In genomic region chr1:119827010-119827409, GRCh38 we compare ENCODE assay signal across 14 cellular contexts. TPM values are rescaled to one million over a fixed set of nuclear protein-coding genes. Genes with fewer than 3 reads are reported as not detected.
A peak's percentile ranks its signal among the peaks of the same experiment; 100 is the strongest.
DNase-seq lines count a peak whose midpoint lies in the region; ATAC-seq and TF ChIP-seq lines count a peak whose summit lies in the region.
"Had no signal": no experiment of that assay in that cellular context is flagged by ENCODE, and none has a peak within 500 bp of the region (broad histone marks: within the 10 kb centered on the region; RNA-seq: fewer than 3 reads in every experiment).

No MANE protein-coding gene starts in this region.

- H3F3A ChIP-seq in Loucy (ENCODE audit: low read depth) = no peaks in the 10 kb centered on the region

- no peaks in the 10 kb centered on the region for H3K27me3 Mint-ChIP-seq in progenitor cell of endocrine pancreas
- peaks cover 47 to 54% of the 10 kb centered on the region in 2 donors for H3K27me3 Mint-ChIP-seq in effector memory CD8-positive, alpha-beta T cell

- H3K9me3 ChIP-seq in Loucy (ENCODE audit: insufficient read depth, low read depth, low read length) = no peaks in the 10 kb centered on the region

- H3K4me3 Mint-ChIP-seq in progenitor cell of endocrine pancreas (ENCODE audit: low read depth) = no peak overlapping the region
- no peak overlapping the region for H3K4me3 Mint-ChIP-seq in effector memory CD8-positive, alpha-beta T cell
- H3K4me3 Mint-ChIP-seq: activated T-cell treated with anti-CD3 and anti-CD28 coated beads, Interleukin-2, amount 50 U/mL, for 4 hours; B cell; T-cell had no signal

- H3K27ac Mint-ChIP-seq in progenitor cell of endocrine pancreas = no peak overlapping the region
- no peak overlapping the region for H3K27ac Mint-ChIP-seq in effector memory CD8-positive, alpha-beta T cell
- H3K27ac Mint-ChIP-seq: B cell, T-cell had no signal

- DNase-seq in NCI-H2171 treated with DMSO at 0.1 percent for 48 hours (lab: John Stamatoyannopoulos, UW) = peak; percentile 2
- DNase-seq in NCI-H2171 (lab: John Stamatoyannopoulos, UW) = no peak
- no peak for DNase-seq in choroid plexus epithelial cell (ENCODE audit: low read depth)
- DNase-seq in progenitor cell of endocrine pancreas (ENCODE audit: low spot score, unreplicated experiment) = no peak
- DNase-seq in effector memory CD8-positive, alpha-beta T cell = no peak
- no peak for DNase-seq in MV-4-11 (lab: John Stamatoyannopoulos, UW)
- DNase-seq in DMS79 (lab: John Stamatoyannopoulos, UW) = no peak
- DNase-seq: activated T-cell treated with anti-CD3 and anti-CD28 coated beads, Interleukin-2, amount 50 U/mL, for 4 hours; Karpas-422; left ventricle myocardium superior; T-cell had no signal

- no peak overlapping the region for H3K4me2 ChIP-seq in Loucy (ENCODE audit: low read depth, low read length, poor library complexity, severe bottlenecking)

- no peak overlapping the region for H3K9ac ChIP-seq in Loucy (ENCODE audit: low read depth, low read length, poor library complexity, severe bottlenecking)

- TF ChIP-seq CTCF in Loucy (conservative IDR thresholded peaks at IDR 0.05; ENCODE audit: low read length) (peak; percentile 71), choroid plexus epithelial cell (conservative IDR thresholded peaks at IDR 0.05; ENCODE audit: low read depth, low read length) (peak; percentile 46), progenitor cell of endocrine pancreas (IDR thresholded peaks at IDR 0.05; ENCODE audit: unreplicated experiment) (peak; percentile 36)

- H4K20me1 ChIP-seq in Loucy (ENCODE audit: insufficient read depth, low read length, poor library complexity, severe bottlenecking) = no peaks in the 10 kb centered on the region

- no peak for ATAC-seq in effector memory CD8-positive, alpha-beta T cell (replicated peaks)
- ATAC-seq: activated T-cell treated with anti-CD3 and anti-CD28 coated beads, Interleukin-2, amount 50 U/mL, for 4 hours; left ventricle myocardium superior; T-cell had no signal

- H3K4me1 Mint-ChIP-seq in progenitor cell of endocrine pancreas (ENCODE audit: low read depth) = peaks cover 2% of the 10 kb centered on the region
- H3K4me1 Mint-ChIP-seq in effector memory CD8-positive, alpha-beta T cell (ENCODE audit: low read depth in 2 of 2) = no peaks in the 10 kb centered on the region
- H3K4me1 Mint-ChIP-seq: B cell, T-cell had no signal

- no peaks in the 10 kb centered on the region for H3K9me2 ChIP-seq in Loucy (replicated peaks; ENCODE audit: low read depth, low read length)

- no peaks in the 10 kb centered on the region for H3K79me2 ChIP-seq in Loucy (ENCODE audit: insufficient read depth, low read length)

- no peaks in the 10 kb centered on the region for H3K36me3 Mint-ChIP-seq in progenitor cell of endocrine pancreas (ENCODE audit: insufficient read depth)
- no peaks in the 10 kb centered on the region for H3K36me3 Mint-ChIP-seq in effector memory CD8-positive, alpha-beta T cell (ENCODE audit: insufficient read depth)
- H3K36me3 Mint-ChIP-seq: T-cell had no signal

- H2AFZ ChIP-seq in Loucy (ENCODE audit: low read length) = no peak overlapping the region

- no peaks in the 10 kb centered on the region for H3K9me3 Mint-ChIP-seq in progenitor cell of endocrine pancreas (ENCODE audit: low read depth)
- H3K9me3 Mint-ChIP-seq in effector memory CD8-positive, alpha-beta T cell = no peaks in the 10 kb centered on the region

- no peaks in the 10 kb centered on the region for H3K36me3 ChIP-seq in Loucy (ENCODE audit: insufficient read depth, low read length)

- H3K27me3 ChIP-seq in Loucy (ENCODE audit: insufficient read depth, low read length, poor library complexity, severe bottlenecking) = no peaks in the 10 kb centered on the region

- no peak overlapping the region for H3K4me3 ChIP-seq in Loucy (ENCODE audit: low read length, poor library complexity, severe bottlenecking)
- H3K4me3 ChIP-seq in choroid plexus epithelial cell (ENCODE audit: low read depth, low read length) = no peak overlapping the region

- no peaks in the 10 kb centered on the region for H3K4me1 ChIP-seq in Loucy (ENCODE audit: insufficient read depth, low read length, poor library complexity, severe bottlenecking)

RNA-seq across cellular contexts. Expression of gene REG4, which starts 15.8 kb away (rescaled TPM):
- 0.40 and 0.67 TPM in 2 replicates for total RNA-seq in progenitor cell of endocrine pancreas
- total RNA-seq: B cell, left ventricle myocardium superior, temporal lobe had no signal

RNA-seq across cellular contexts. Expression of gene HMGCS2, which starts 58.3 kb away (rescaled TPM):
- 105 and 112 TPM in 2 replicates for total RNA-seq in progenitor cell of endocrine pancreas
- total RNA-seq: B cell, temporal lobe had no signal
